8 cellular contexts compared by ENCODE assay signal in genomic region chr19:10961763-10962536, GRCh38. TPM values are rescaled to one million over a fixed set of nuclear protein-coding genes. Genes with fewer than 3 reads are reported as not detected.
DNase-seq lines count a peak whose midpoint lies in the region; ATAC-seq and TF ChIP-seq lines count a peak whose summit lies in the region.

No MANE protein-coding gene starts in this region.

- H3K4me1 ChIP-seq in ACC112 (ENCODE audit: control insufficient read depth, insufficient read depth, low read length, unreplicated experiment) = no peaks in the 10 kb centered on the region
- peaks cover 14 to 39% of the 10 kb centered on the region in 2 experiments; a peak in 3 of 4 replicates for H3K4me1 ChIP-seq in HCT116 (ENCODE audit: control insufficient read depth in 1 of 2, insufficient read depth in 2 of 2, low read length in 2 of 2)
- H3K4me1 ChIP-seq in suprapubic skin = peaks cover 36% of the 10 kb centered on the region

- H4K20me1 ChIP-seq in HCT116 (ENCODE audit: insufficient read depth) = peaks cover 9% of the 10 kb centered on the region; the same call in 1 of the 2 replicates

- H3K4me2 ChIP-seq in HCT116 (ENCODE audit: low read length) = peak overlapping the region; percentile 80

- TF ChIP-seq CTCF in HCT116 (IDR thresholded peaks at IDR 0.05 in 2 of 3, conservative IDR thresholded peaks at IDR 0.05 in 1 of 3; ENCODE audit: borderline replicate concordance in 1 of 3, insufficient read depth in 1 of 3, low read depth in 2 of 3, low read length in 2 of 3) (no peak), suprapubic skin (IDR thresholded peaks at IDR 0.05) (no peak)

- peaks cover 33% of the 10 kb centered on the region for H3K4me1 Mint-ChIP-seq in activated T-helper 17 cell treated with anti-CD3 and anti-CD28 coated beads, Interleukin-2, amount 50 U/mL, for 72 hours
- H3K4me1 Mint-ChIP-seq in immature natural killer cell = peaks cover 44 to 46% of the 10 kb centered on the region in 2 donors

- DNase-seq in HCT116 (ENCODE audit: low read depth, low spot score) (no peak), immature natural killer cell (no peak), suprapubic skin (ENCODE audit: low spot score in 2 of 2) (no peak), COR-L47 (lab: John Stamatoyannopoulos, UW) (no peak)

- H3K27ac ChIP-seq in ACC112 (ENCODE audit: low read depth, low read length) (peak overlapping the region; percentile 64), HCT116 (ENCODE audit: low read depth, low read length) (peak overlapping the region; percentile 74), suprapubic skin (peak overlapping the region; percentile 94)

- 35% methylated on average over 18 of the region's 18 CpGs for WGBS in suprapubic skin

- no peak for ATAC-seq in HCT116
- no peak for ATAC-seq in activated T-helper 17 cell treated with anti-CD3 and anti-CD28 coated beads, Interleukin-2, amount 50 U/mL, for 72 hours (replicated peaks)
- ATAC-seq in GM19023 (IDR thresholded peaks at IDR 0.05; ENCODE audit: unreplicated experiment) = no peak
- no peak for ATAC-seq in GM21529 (IDR thresholded peaks at IDR 0.05; ENCODE audit: unreplicated experiment)

- no peaks in the 10 kb centered on the region for H3K9me2 ChIP-seq in HCT116 (ENCODE audit: insufficient read depth)

- H3K9me3 Mint-ChIP-seq in activated T-helper 17 cell treated with anti-CD3 and anti-CD28 coated beads, Interleukin-2, amount 50 U/mL, for 72 hours = no peaks in the 10 kb centered on the region
- no peaks in the 10 kb centered on the region for H3K9me3 Mint-ChIP-seq in immature natural killer cell

- CTCF ChIA-PET in HCT116 (lab: Charles Lee) = interaction anchor here (0.6 kb wide), 1 partner anchor 521 kb away, joined by 3 read pairs; no protein-coding TSS in a partner anchor

- H3K27me3 ChIP-seq in ACC112 (ENCODE audit: insufficient read depth, low read length) (no peaks in the 10 kb centered on the region), HCT116 (ENCODE audit: insufficient read depth, low read length) (no peaks in the 10 kb centered on the region), suprapubic skin (no peaks in the 10 kb centered on the region)

- H3K9ac ChIP-seq in HCT116 (ENCODE audit: low read length) = peak overlapping the region; percentile 89

- RAD21 ChIA-PET in HCT116 (lab: Charles Lee; ENCODE audit: low non-redundant PET in 1 of 2, low total read pairs in 2 of 2, uncharacterized antibody in 2 of 2, unreplicated experiment in 2 of 2) = no interaction called here

- intact Hi-C loops in HCT116 (cut with micrococcal nuclease) = no loop called here

- TSS peak; percentile 77 for BruUV-seq in HCT116 (replicated peaks; lab: Mats Ljungman, UMichigan)

- H3K79me2 ChIP-seq in ACC112 (ENCODE audit: control insufficient read depth, insufficient read depth, low read length, unreplicated experiment) (peaks cover 56% of the 10 kb centered on the region), HCT116 (ENCODE audit: insufficient read depth, low read length) (peaks cover 57% of the 10 kb centered on the region)

- H3K27ac Mint-ChIP-seq in activated T-helper 17 cell treated with anti-CD3 and anti-CD28 coated beads, Interleukin-2, amount 50 U/mL, for 72 hours = peak overlapping the region; percentile 89
- H3K27ac Mint-ChIP-seq in immature natural killer cell = peak overlapping the region; percentile 82 to 92 (median 90)

- H3K4me3 Mint-ChIP-seq in activated T-helper 17 cell treated with anti-CD3 and anti-CD28 coated beads, Interleukin-2, amount 50 U/mL, for 72 hours = peak overlapping the region; percentile 91
- H3K4me3 Mint-ChIP-seq in immature natural killer cell = peak overlapping the region; percentile 89 to 92 (median 91)

- H3K36me3 Mint-ChIP-seq in activated T-helper 17 cell treated with anti-CD3 and anti-CD28 coated beads, Interleukin-2, amount 50 U/mL, for 72 hours (ENCODE audit: low read depth) = peaks cover 7% of the 10 kb centered on the region
- H3K36me3 Mint-ChIP-seq in immature natural killer cell = no peaks in the 10 kb centered on the region

- no peaks in the 10 kb centered on the region for H3K27me3 Mint-ChIP-seq in activated T-helper 17 cell treated with anti-CD3 and anti-CD28 coated beads, Interleukin-2, amount 50 U/mL, for 72 hours
- H3K27me3 Mint-ChIP-seq in immature natural killer cell (ENCODE audit: low read depth in 3 of 3) = peaks cover 19 to 28% (median 20%) of the 10 kb centered on the region in 3 donors

- H3K4me3 ChIP-seq in ACC112 (ENCODE audit: low read depth, low read length) = peak overlapping the region; percentile 100
- H3K4me3 ChIP-seq in HCT116 (replicated peaks in 1 of 2; ENCODE audit: low read depth in 1 of 2, low read length in 2 of 2) = peak overlapping the region; percentile 66 to 83
- H3K4me3 ChIP-seq in suprapubic skin = peak overlapping the region; percentile 93

- H2AFZ ChIP-seq in ACC112 (ENCODE audit: low read length, unreplicated experiment) = peak overlapping the region; percentile 55
- H2AFZ ChIP-seq in HCT116 (ENCODE audit: low read depth, low read length, poor library complexity, severe bottlenecking) = no peak overlapping the region

- TF ChIP-seq POLR2A in HCT116 (IDR thresholded peaks at IDR 0.05; ENCODE audit: borderline replicate concordance, extremely low read depth, insufficient read depth, insufficient read length) (no peak), suprapubic skin (IDR thresholded peaks at IDR 0.05) (no peak)

- no peaks in the 10 kb centered on the region for H3K9me3 ChIP-seq in HCT116 (ENCODE audit: control insufficient read depth in 1 of 2, insufficient read depth in 1 of 2, low read depth in 1 of 2, low read length in 2 of 2)
- H3K9me3 ChIP-seq in suprapubic skin = no peaks in the 10 kb centered on the region

- TF ChIP-seq RAD21 in HCT116 (IDR thresholded peaks at IDR 0.05; ENCODE audit: low read depth) = no peak

- H3K36me3 ChIP-seq in ACC112 (ENCODE audit: insufficient read depth, low read length) (no peaks in the 10 kb centered on the region), HCT116 (ENCODE audit: control insufficient read depth in 1 of 2, insufficient read depth in 2 of 2, low read length in 2 of 2) (peaks cover 3 to 6% of the 10 kb centered on the region in 2 experiments; a peak in 2 of 4 replicates), suprapubic skin (no peaks in the 10 kb centered on the region)

- TF ChIP-seq EP300 in suprapubic skin (IDR thresholded peaks at IDR 0.05) = no peak

- POLR2A ChIA-PET in HCT116 (lab: Charles Lee) = no interaction called here

TF ChIP-seq in HCT116, 20 proteins besides CTCF, POLR2A, EP300 and RAD21:
- TF ChIP-seq MAX (IDR thresholded peaks at IDR 0.05) (no peak), EZH2phosphoT487 (IDR thresholded peaks at IDR 0.05; ENCODE audit: borderline replicate concordance) (no peak), YY1 (IDR thresholded peaks at IDR 0.05; ENCODE audit: extremely low read depth, insufficient replicate concordance, low read depth, low read length) (no peak), TCF7L2 (IDR thresholded peaks at IDR 0.05; ENCODE audit: borderline replicate concordance, extremely low read depth, insufficient read depth, insufficient read length) (no peak)

RNA-seq across cellular contexts. Expression of gene SMARCA4, which starts 1.1 kb away (rescaled TPM):
- total RNA-seq in HCT116 (2021; ENCODE audit: unreplicated experiment) (116 TPM), suprapubic skin (100 to 1,000 TPM in 2 of 4 donors, 10 to 100 TPM in 2; 85.2 to 142 (median 101) TPM)
- polyA plus RNA-seq in HCT116 (2012) = 102 and 108 TPM in 2 replicates
- total RNA-seq in activated T-helper 17 cell treated with anti-CD3 and anti-CD28 coated beads, Interleukin-2, amount 50 U/mL, for 72 hours = 100 to 1,000 TPM in 1 of 2 donors, 10 to 100 TPM in 1; 71.5 to 119 TPM
- 10 to 100 TPM in 1 of 3 donors, 1 to 10 TPM in 2; 1.7 to 23.8 (median 6.6) TPM for polyA plus RNA-seq in immature natural killer cell

RNA-seq across cellular contexts. Expression of gene TIMM29, which starts 33.3 kb away (rescaled TPM):
- total RNA-seq in HCT116 (2021; ENCODE audit: unreplicated experiment) = 20.3 TPM
- 10.6 and 12.6 TPM in 2 replicates for polyA plus RNA-seq in HCT116 (2012)
- total RNA-seq in activated T-helper 17 cell treated with anti-CD3 and anti-CD28 coated beads, Interleukin-2, amount 50 U/mL, for 72 hours = 10 to 100 TPM; 20.7 to 21.4 TPM
- 10 to 100 TPM; 29.6 to 40.8 (median 35.4) TPM for polyA plus RNA-seq in immature natural killer cell
- 10 to 100 TPM; 25.7 to 36.3 (median 33.0) TPM for total RNA-seq in suprapubic skin

RNA-seq across cellular contexts. Expression of gene YIPF2, which starts 33.5 kb away (rescaled TPM):
- 44.7 TPM for total RNA-seq in HCT116 (2021; ENCODE audit: unreplicated experiment)
- polyA plus RNA-seq in HCT116 (2012) = 53.2 and 67.3 TPM in 2 replicates
- 10 to 100 TPM; 28.4 to 29.6 TPM for total RNA-seq in activated T-helper 17 cell treated with anti-CD3 and anti-CD28 coated beads, Interleukin-2, amount 50 U/mL, for 72 hours
- 10 to 100 TPM; 14.8 to 24.7 (median 24.1) TPM for polyA plus RNA-seq in immature natural killer cell
- total RNA-seq in suprapubic skin = 10 to 100 TPM; 32.4 to 68.0 (median 50.2) TPM
